8 cellular contexts compared by ENCODE assay signal in genomic region chr11:9004310-9004945, GRCh38. TPM values are rescaled to one million over a fixed set of nuclear protein-coding genes. Genes with fewer than 3 reads are reported as not detected.
DNase-seq lines count a peak whose midpoint lies in the region; ATAC-seq lines count a peak whose summit lies in the region.

No MANE protein-coding gene starts in this region.

- peaks cover 12 to 28% (median 18%) of the 10 kb centered on the region in 4 donors for H3K4me1 Mint-ChIP-seq in CD4-positive, alpha-beta memory T cell
- H3K4me1 Mint-ChIP-seq in activated naive CD8-positive, alpha-beta T cell (ENCODE audit: low read depth), result peaks cover 27% of the 10 kb centered on the region

- H3K27me3 Mint-ChIP-seq in CD4-positive, alpha-beta memory T cell, result peaks cover 6 to 18% of the 10 kb centered on the region in 2 donors
- H3K27me3 Mint-ChIP-seq in activated naive CD8-positive, alpha-beta T cell, result peaks cover 17% of the 10 kb centered on the region

- no peak overlapping the region for H3K9ac ChIP-seq in iPS-20b (ENCODE audit: low read depth, low read length)

- peak overlapping the region in 6 of 7 donors; percentile 4 to 77 (median 34) for H3K27ac Mint-ChIP-seq in CD4-positive, alpha-beta memory T cell
- H3K27ac Mint-ChIP-seq in activated naive CD8-positive, alpha-beta T cell, result peak overlapping the region; percentile 25

- CTCF ChIA-PET in CD4-positive, alpha-beta memory T cell (lab: Charles Lee; ENCODE audit: partially characterized antibody), result interaction anchor here (1.0 to 3.9 kb wide), 3 partner anchors 9 to 11 kb away, joined by 3 to 39 read pairs (median 7); no protein-coding TSS in a partner anchor

- peaks cover 0 to 2% (median 0%) of the 10 kb centered on the region in 8 donors for H3K9me3 Mint-ChIP-seq in CD4-positive, alpha-beta memory T cell
- H3K9me3 Mint-ChIP-seq in activated naive CD8-positive, alpha-beta T cell (ENCODE audit: low read depth), result no peaks in the 10 kb centered on the region

- H3K4me3 Mint-ChIP-seq in CD4-positive, alpha-beta memory T cell, result peak overlapping the region; percentile 52 to 81 (median 75)
- peak overlapping the region; percentile 64 for H3K4me3 Mint-ChIP-seq in activated naive CD8-positive, alpha-beta T cell

- POLR2A ChIA-PET in CD4-positive, alpha-beta memory T cell (lab: Charles Lee; ENCODE audit: partially characterized antibody), result interaction anchor here (2.9 kb wide), 1 partner anchor 40 kb away, joined by 14 read pairs; the partner anchor contains the start of gene TMEM9B

- no peak for ATAC-seq in HG03442 (IDR thresholded peaks at IDR 0.05; ENCODE audit: unreplicated experiment)
- ATAC-seq in GM18858 (IDR thresholded peaks at IDR 0.05; ENCODE audit: unreplicated experiment), result no peak

- H3K4me3 ChIP-seq in CD4-positive, alpha-beta memory T cell (ENCODE audit: low read length in 2 of 2), result peak overlapping the region in 1 of 2 donors; percentile 41
- H3K4me3 ChIP-seq in iPS-20b (ENCODE audit: low read length), result peak overlapping the region; percentile 66; the same call in 1 of the 2 replicates

- H3K27me3 ChIP-seq in CD4-positive, alpha-beta memory T cell (ENCODE audit: insufficient read depth, low read length), result peaks cover 19% of the 10 kb centered on the region
- peaks cover 89% of the 10 kb centered on the region for H3K27me3 ChIP-seq in iPS-20b (ENCODE audit: insufficient read depth, low read length)

- H3K9me3 ChIP-seq in CD4-positive, alpha-beta memory T cell (ENCODE audit: control insufficient read depth in 1 of 2, low read length in 2 of 2), result no peaks in the 10 kb centered on the region
- no peaks in the 10 kb centered on the region for H3K9me3 ChIP-seq in iPS-20b (ENCODE audit: insufficient read depth, low read depth, low read length)

- H3K4me1 ChIP-seq in CD4-positive, alpha-beta memory T cell (ENCODE audit: insufficient read depth, low read length), result peaks cover 16% of the 10 kb centered on the region
- H3K4me1 ChIP-seq in iPS-20b (ENCODE audit: insufficient read depth, low read length), result peaks cover 6% of the 10 kb centered on the region

- intact Hi-C loops in CD4-positive, alpha-beta memory T cell (cut with micrococcal nuclease), result loop anchor here (1.0 to 5.0 kb wide), 3 partner anchors 40 to 308 kb away; partner anchors contain the start of genes AKIP1, TMEM41B and TMEM9B

- no peak overlapping the region for H3K27ac ChIP-seq in CD4-positive, alpha-beta memory T cell (ENCODE audit: low read depth, low read length)
- no peak overlapping the region for H3K27ac ChIP-seq in iPS-20b (ENCODE audit: low read length)

- no peaks in the 10 kb centered on the region for H3K36me3 ChIP-seq in CD4-positive, alpha-beta memory T cell (ENCODE audit: insufficient read depth, low read length)
- H3K36me3 ChIP-seq in iPS-20b (ENCODE audit: insufficient read depth, low read depth, low read length), result no peaks in the 10 kb centered on the region

- peak in 2 of 5 donors; percentile 20 to 57 for DNase-seq in CD4-positive, alpha-beta memory T cell
- DNase-seq in NCI-H146 (lab: John Stamatoyannopoulos, UW) (peak; percentile 86), DMS153 (lab: John Stamatoyannopoulos, UW) (no peak)
- peak; percentile 25 for DNase-seq in stimulated activated CD4-positive, alpha-beta T cell treated with anti-CD3 and anti-CD28 coated beads, Interleukin-4, amount 100 ng/mL, for 1 hour

- H3K36me3 Mint-ChIP-seq in CD4-positive, alpha-beta memory T cell, result no peaks in the 10 kb centered on the region
- H3K36me3 Mint-ChIP-seq in activated naive CD8-positive, alpha-beta T cell, result no peaks in the 10 kb centered on the region

RNA-seq across cellular contexts. Expression of gene NRIP3, which starts 0.6 kb away (rescaled TPM):
- total RNA-seq in CD4-positive, alpha-beta memory T cell, result 1 to 10 TPM; 1.5 to 1.7 TPM
- under 1 TPM; 0.63 to 0.99 TPM for polyA plus RNA-seq in CD4-positive, alpha-beta memory T cell

RNA-seq across cellular contexts. Expression of gene TMEM9B, which starts 40.2 kb away (rescaled TPM):
- total RNA-seq in CD4-positive, alpha-beta memory T cell, result 10 to 100 TPM; 36.8 to 38.9 TPM
- 100 to 1,000 TPM in 1 of 2 donors, 10 to 100 TPM in 1; 97.6 to 164 TPM for polyA plus RNA-seq in CD4-positive, alpha-beta memory T cell
